ENCODE assay signal across 9 cellular contexts in genomic region chr11:122505304-122506006, GRCh38.
DNase-seq lines count a peak whose midpoint lies in the region; ATAC-seq and TF ChIP-seq lines count a peak whose summit lies in the region.
"Had no signal": no experiment of that assay in that cellular context is flagged by ENCODE, and none has a peak within 500 bp of the region (broad histone marks: within the 10 kb centered on the region; RNA-seq: fewer than 3 reads in every experiment).

No MANE protein-coding gene starts in this region.

- peaks cover 0 to 3% (median 0%) of the 10 kb centered on the region in 4 donors for H3K4me1 Mint-ChIP-seq in CD4-positive, CD25-positive, alpha-beta regulatory T cell
- H3K4me1 Mint-ChIP-seq in activated T-helper 2 cell treated with anti-CD3 and anti-CD28 coated beads, Interferon-gamma antibody, Interleukin-2, Interleukin-4, amounts not matched to agents 10 μg/mL and 5 μg/mL and 100 μg/mL, durations not matched to agents 14 hours and 24 hours and 36 hours (ENCODE audit: low read depth): no peaks in the 10 kb centered on the region

- no peak overlapping the region for H3K4me3 ChIP-seq in CD4-positive, CD25-positive, alpha-beta regulatory T cell (ENCODE audit: low read depth, low read length)
- H3K4me3 ChIP-seq in Jurkat, Clone E6-1 (ENCODE audit: low read length): no peak overlapping the region
- H3K4me3 ChIP-seq in Peyer's patch (no peak overlapping the region), upper lobe of left lung (no peak overlapping the region)

- H3K36me3 Mint-ChIP-seq in CD4-positive, CD25-positive, alpha-beta regulatory T cell: no peaks in the 10 kb centered on the region
- no peaks in the 10 kb centered on the region for H3K36me3 Mint-ChIP-seq in activated T-helper 2 cell treated with anti-CD3 and anti-CD28 coated beads, Interferon-gamma antibody, Interleukin-2, Interleukin-4, amounts not matched to agents 10 μg/mL and 5 μg/mL and 100 μg/mL, durations not matched to agents 14 hours and 24 hours and 36 hours (ENCODE audit: low read depth)

- peak in 5 of 6 experiments; percentile 17 to 68 (median 65) for TF ChIP-seq CTCF in Peyer's patch (IDR thresholded peaks at IDR 0.05)
- peak; percentile 67 to 87 (median 76) for TF ChIP-seq CTCF in upper lobe of left lung (IDR thresholded peaks at IDR 0.05)

- DNase-seq in CD4-positive, CD25-positive, alpha-beta regulatory T cell: peak; percentile 6 to 44 (median 9)
- peak; percentile 24 for DNase-seq in Jurkat, Clone E6-1 (ENCODE audit: low read depth, low spot score)
- DNase-seq in Peyer's patch: peak; percentile 35 to 82 (median 67)
- DNase-seq in activated T-helper 2 cell treated with anti-CD3 and anti-CD28 coated beads, Interferon-gamma antibody, Interleukin-2, Interleukin-4, amounts not matched to agents 10 μg/mL and 5 μg/mL and 100 μg/mL, durations not matched to agents 14 hours and 24 hours and 36 hours (ENCODE audit: low spot score): peak; percentile 10
- peak; percentile 36 for DNase-seq in germinal center (ENCODE audit: low spot score)
- DNase-seq in occipital lobe (lab: John Stamatoyannopoulos, UW): peak; percentile 78
- peak in 1 of 2 donors; percentile 72 for DNase-seq in upper lobe of left lung

- intact Hi-C loops in activated T-helper 2 cell treated with anti-CD3 and anti-CD28 coated beads, Interferon-gamma antibody, Interleukin-2, Interleukin-4, amounts not matched to agents 10 μg/mL and 5 μg/mL and 100 μg/mL, durations not matched to agents 14 hours and 24 hours and 36 hours (cut with micrococcal nuclease): loop anchor here (1.0 to 5.0 kb wide), 2 partner anchors 290 to 848 kb away; no protein-coding TSS in a partner anchor

- peaks cover 39% of the 10 kb centered on the region for H3K27me3 Mint-ChIP-seq in CD4-positive, CD25-positive, alpha-beta regulatory T cell
- peaks cover 11% of the 10 kb centered on the region for H3K27me3 Mint-ChIP-seq in activated T-helper 2 cell treated with anti-CD3 and anti-CD28 coated beads, Interferon-gamma antibody, Interleukin-2, Interleukin-4, amounts not matched to agents 10 μg/mL and 5 μg/mL and 100 μg/mL, durations not matched to agents 14 hours and 24 hours and 36 hours (ENCODE audit: low read depth)

- peaks cover 6% of the 10 kb centered on the region for H3K27me3 ChIP-seq in CD4-positive, CD25-positive, alpha-beta regulatory T cell (ENCODE audit: control insufficient read depth, insufficient read depth, low read length)
- H3K27me3 ChIP-seq in Peyer's patch (no peaks in the 10 kb centered on the region), upper lobe of left lung (no peaks in the 10 kb centered on the region)

- WGBS in upper lobe of left lung, 2 donors: 38 to 45% methylated on average over 8 of the region's 8 CpGs

- no peak overlapping the region for H3K27ac Mint-ChIP-seq in CD4-positive, CD25-positive, alpha-beta regulatory T cell
- no peak overlapping the region for H3K27ac Mint-ChIP-seq in activated T-helper 2 cell treated with anti-CD3 and anti-CD28 coated beads, Interferon-gamma antibody, Interleukin-2, Interleukin-4, amounts not matched to agents 10 μg/mL and 5 μg/mL and 100 μg/mL, durations not matched to agents 14 hours and 24 hours and 36 hours
- H3K27ac Mint-ChIP-seq: T-helper 1 cell treated with Interleukin-12 subunit alpha and Interleukin-12 subunit beta and Interleukin-4 antibody, amounts not matched to agents 30 μg/mL and 1 μg/mL, for 36 hours had no signal

- no peaks in the 10 kb centered on the region for H3K4me1 ChIP-seq in CD4-positive, CD25-positive, alpha-beta regulatory T cell (ENCODE audit: control insufficient read depth, insufficient read depth, low read length, poor library complexity, severe bottlenecking)
- H3K4me1 ChIP-seq in Peyer's patch (no peaks in the 10 kb centered on the region), upper lobe of left lung (peaks cover 0 to 6% (median 2%) of the 10 kb centered on the region in 4 donors)

- ATAC-seq in CD4-positive, CD25-positive, alpha-beta regulatory T cell (ENCODE audit: low read depth in 2 of 2): no peak
- ATAC-seq in GM19395 (IDR thresholded peaks at IDR 0.05; ENCODE audit: unreplicated experiment): peak; percentile 79
- ATAC-seq in upper lobe of left lung (ENCODE audit: low FRiP score in 2 of 2): peak; percentile 93 to 96

- peaks cover 0 to 2% (median 0%) of the 10 kb centered on the region in 7 donors for H3K9me3 Mint-ChIP-seq in CD4-positive, CD25-positive, alpha-beta regulatory T cell
- no peaks in the 10 kb centered on the region for H3K9me3 Mint-ChIP-seq in activated T-helper 2 cell treated with anti-CD3 and anti-CD28 coated beads, Interferon-gamma antibody, Interleukin-2, Interleukin-4, amounts not matched to agents 10 μg/mL and 5 μg/mL and 100 μg/mL, durations not matched to agents 14 hours and 24 hours and 36 hours
- H3K9me3 Mint-ChIP-seq: T-helper 1 cell treated with Interleukin-12 subunit alpha and Interleukin-12 subunit beta and Interleukin-4 antibody, amounts not matched to agents 30 μg/mL and 1 μg/mL, for 36 hours had no signal

- no peak for TF ChIP-seq EP300 in upper lobe of left lung (IDR thresholded peaks at IDR 0.05)

- no peak overlapping the region for H3K4me3 Mint-ChIP-seq in CD4-positive, CD25-positive, alpha-beta regulatory T cell
- no peak overlapping the region for H3K4me3 Mint-ChIP-seq in activated T-helper 2 cell treated with anti-CD3 and anti-CD28 coated beads, Interferon-gamma antibody, Interleukin-2, Interleukin-4, amounts not matched to agents 10 μg/mL and 5 μg/mL and 100 μg/mL, durations not matched to agents 14 hours and 24 hours and 36 hours (ENCODE audit: low read depth)
- H3K4me3 Mint-ChIP-seq: T-helper 1 cell treated with Interleukin-12 subunit alpha and Interleukin-12 subunit beta and Interleukin-4 antibody, amounts not matched to agents 30 μg/mL and 1 μg/mL, for 36 hours had no signal

- no peaks in the 10 kb centered on the region for H3K9me3 ChIP-seq in CD4-positive, CD25-positive, alpha-beta regulatory T cell (ENCODE audit: control insufficient read depth in 2 of 2, low read length in 2 of 2)
- H3K9me3 ChIP-seq in Peyer's patch (no peaks in the 10 kb centered on the region), upper lobe of left lung (no peaks in the 10 kb centered on the region)

- H3K36me3 ChIP-seq in CD4-positive, CD25-positive, alpha-beta regulatory T cell (ENCODE audit: control insufficient read depth, insufficient read depth, low read length): no peaks in the 10 kb centered on the region
- H3K36me3 ChIP-seq in Peyer's patch: no peaks in the 10 kb centered on the region
- H3K36me3 ChIP-seq in upper lobe of left lung: no peaks in the 10 kb centered on the region

- H3K27ac ChIP-seq in CD4-positive, CD25-positive, alpha-beta regulatory T cell (ENCODE audit: insufficient read depth, low read length, poor library complexity, severe bottlenecking): no peak overlapping the region
- H3K27ac ChIP-seq in Peyer's patch (no peak overlapping the region), upper lobe of left lung (no peak overlapping the region)

- no peak for TF ChIP-seq POLR2A in Peyer's patch (IDR thresholded peaks at IDR 0.05)
- no peak for TF ChIP-seq POLR2A in upper lobe of left lung (IDR thresholded peaks at IDR 0.05)

Comparison
In these comparisons a context has a peak if more than half of its experiments do, and no peak if none do; other contexts are left out.
1. ATAC-seq: peak in GM19395 (single experiment) and upper lobe of left lung (2 of 2); none in CD4-positive, CD25-positive, alpha-beta regulatory T cell (0 of 2).